Comparison of ENCODE assay signal across 1 cellular context in the genomic region with DNA sequence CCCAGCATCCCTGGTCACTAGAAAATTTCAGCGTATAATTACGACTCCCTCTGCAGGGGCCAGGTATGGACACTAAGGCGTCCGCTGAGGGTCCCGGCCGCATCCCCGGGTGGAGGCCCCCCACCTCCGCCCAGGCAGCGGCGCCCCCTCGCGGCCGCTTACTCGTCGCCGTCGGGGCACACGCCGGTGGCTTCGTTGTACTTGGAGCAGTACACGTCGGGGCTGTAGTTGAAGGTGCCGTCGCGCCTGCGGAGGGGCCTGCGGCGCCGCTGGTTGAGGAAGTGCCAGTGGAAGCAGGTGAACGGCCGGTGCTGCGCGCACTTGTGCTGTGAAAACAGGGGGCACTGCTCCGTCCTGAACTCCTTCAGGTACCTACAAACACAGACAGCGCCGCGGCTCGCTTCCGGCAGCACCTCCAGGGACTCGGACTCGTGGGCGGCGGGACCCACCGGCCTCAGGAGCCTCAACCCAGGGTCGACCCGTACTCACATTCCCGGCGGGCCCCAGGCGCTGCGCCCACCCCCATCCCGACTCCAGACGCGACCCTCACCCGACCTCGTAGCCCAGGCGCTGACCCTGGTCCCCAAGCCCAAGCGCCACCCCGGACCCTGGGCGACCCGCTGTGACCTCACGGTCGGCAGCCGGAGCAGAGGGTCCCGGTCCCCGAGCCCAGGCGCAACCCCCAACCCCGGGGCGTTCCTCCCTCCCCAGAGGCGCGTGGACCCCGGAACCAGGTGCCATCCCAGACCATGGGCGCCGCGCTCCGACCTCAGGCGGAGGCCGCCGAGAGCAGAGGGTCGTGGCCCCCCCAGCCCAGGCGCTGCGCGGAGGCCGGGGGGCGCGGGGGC.
TF ChIP-seq lines count a peak whose summit lies in the region.

No MANE protein-coding gene starts in this region.

TF ChIP-seq in K562, 482 proteins besides CTCF, POLR2A, EP300 and RAD21 (continued from another document and continues in another):
- TF ChIP-seq, protein P1, sequence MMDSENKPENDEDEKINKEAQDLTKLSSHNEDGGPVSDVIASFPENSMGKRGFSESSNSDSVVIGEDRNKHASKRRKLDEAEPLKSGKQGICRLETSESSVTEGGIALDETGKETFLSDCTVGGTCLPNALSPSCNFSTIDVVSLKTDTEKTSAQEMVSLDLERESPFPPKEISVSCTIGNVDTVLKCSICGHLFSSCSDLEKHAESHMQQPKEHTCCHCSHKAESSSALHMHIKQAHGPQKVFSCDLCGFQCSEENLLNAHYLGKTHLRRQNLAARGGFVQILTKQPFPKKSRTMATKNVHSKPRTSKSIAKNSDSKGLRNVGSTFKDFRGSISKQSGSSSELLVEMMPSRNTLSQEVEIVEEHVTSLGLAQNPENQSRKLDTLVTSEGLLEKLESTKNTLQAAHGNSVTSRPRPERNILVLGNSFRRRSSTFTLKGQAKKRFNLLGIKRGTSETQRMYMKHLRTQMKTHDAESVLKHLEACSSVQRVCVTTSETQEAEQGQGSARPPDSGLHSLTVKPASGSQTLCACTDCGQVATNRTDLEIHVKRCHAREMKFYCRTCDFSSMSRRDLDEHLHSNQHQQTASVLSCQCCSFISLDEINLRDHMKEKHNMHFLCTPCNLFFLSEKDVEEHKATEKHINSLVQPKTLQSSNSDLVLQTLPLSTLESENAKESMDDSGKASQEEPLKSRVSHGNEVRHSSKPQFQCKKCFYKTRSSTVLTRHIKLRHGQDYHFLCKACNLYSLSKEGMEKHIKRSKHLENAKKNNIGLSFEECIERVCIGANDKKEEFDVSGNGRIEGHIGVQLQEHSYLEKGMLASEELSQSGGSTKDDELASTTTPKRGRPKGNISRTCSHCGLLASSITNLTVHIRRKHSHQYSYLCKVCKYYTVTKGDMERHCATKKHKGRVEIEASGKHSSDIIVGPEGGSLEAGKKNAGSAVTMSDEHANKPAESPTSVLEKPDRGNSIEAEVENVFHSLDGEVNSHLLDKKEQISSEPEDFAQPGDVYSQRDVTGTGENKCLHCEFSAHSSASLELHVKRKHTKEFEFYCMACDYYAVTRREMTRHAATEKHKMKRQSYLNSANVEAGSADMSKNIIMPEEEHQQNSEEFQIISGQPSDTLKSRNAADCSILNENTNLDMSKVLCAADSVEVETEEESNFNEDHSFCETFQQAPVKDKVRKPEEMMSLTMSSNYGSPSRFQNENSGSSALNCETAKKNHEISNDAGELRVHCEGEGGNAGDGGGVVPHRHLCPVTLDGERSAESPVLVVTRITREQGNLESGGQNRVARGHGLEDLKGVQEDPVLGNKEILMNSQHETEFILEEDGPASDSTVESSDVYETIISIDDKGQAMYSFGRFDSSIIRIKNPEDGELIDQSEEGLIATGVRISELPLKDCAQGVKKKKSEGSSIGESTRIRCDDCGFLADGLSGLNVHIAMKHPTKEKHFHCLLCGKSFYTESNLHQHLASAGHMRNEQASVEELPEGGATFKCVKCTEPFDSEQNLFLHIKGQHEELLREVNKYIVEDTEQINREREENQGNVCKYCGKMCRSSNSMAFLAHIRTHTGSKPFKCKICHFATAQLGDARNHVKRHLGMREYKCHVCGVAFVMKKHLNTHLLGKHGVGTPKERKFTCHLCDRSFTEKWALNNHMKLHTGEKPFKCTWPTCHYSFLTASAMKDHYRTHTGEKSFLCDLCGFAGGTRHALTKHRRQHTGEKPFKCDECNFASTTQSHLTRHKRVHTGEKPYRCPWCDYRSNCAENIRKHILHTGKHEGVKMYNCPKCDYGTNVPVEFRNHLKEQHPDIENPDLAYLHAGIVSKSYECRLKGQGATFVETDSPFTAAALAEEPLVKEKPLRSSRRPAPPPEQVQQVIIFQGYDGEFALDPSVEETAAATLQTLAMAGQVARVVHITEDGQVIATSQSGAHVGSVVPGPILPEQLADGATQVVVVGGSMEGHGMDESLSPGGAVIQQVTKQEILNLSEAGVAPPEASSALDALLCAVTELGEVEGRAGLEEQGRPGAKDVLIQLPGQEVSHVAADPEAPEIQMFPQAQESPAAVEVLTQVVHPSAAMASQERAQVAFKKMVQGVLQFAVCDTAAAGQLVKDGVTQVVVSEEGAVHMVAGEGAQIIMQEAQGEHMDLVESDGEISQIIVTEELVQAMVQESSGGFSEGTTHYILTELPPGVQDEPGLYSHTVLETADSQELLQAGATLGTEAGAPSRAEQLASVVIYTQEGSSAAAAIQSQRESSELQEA (IDR thresholded peaks at IDR 0.05; ENCODE audit: low read depth) = no peak
- TF ChIP-seq, protein P2, sequence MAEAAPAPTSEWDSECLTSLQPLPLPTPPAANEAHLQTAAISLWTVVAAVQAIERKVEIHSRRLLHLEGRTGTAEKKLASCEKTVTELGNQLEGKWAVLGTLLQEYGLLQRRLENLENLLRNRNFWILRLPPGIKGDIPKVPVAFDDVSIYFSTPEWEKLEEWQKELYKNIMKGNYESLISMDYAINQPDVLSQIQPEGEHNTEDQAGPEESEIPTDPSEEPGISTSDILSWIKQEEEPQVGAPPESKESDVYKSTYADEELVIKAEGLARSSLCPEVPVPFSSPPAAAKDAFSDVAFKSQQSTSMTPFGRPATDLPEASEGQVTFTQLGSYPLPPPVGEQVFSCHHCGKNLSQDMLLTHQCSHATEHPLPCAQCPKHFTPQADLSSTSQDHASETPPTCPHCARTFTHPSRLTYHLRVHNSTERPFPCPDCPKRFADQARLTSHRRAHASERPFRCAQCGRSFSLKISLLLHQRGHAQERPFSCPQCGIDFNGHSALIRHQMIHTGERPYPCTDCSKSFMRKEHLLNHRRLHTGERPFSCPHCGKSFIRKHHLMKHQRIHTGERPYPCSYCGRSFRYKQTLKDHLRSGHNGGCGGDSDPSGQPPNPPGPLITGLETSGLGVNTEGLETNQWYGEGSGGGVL (CRISPR knock-in tag; IDR thresholded peaks at IDR 0.05) = no peak
- TF ChIP-seq BCL6 (CRISPR knock-in tag; IDR thresholded peaks at IDR 0.05) (no peak), CEBPB (tag; IDR thresholded peaks at IDR 0.05) (no peak), RBM39 (optimal IDR thresholded peaks at IDR 0.05; ENCODE audit: low read depth, low read length) (no peak), POLR2AphosphoS5 (IDR thresholded peaks at IDR 0.05; ENCODE audit: control insufficient read depth, insufficient read depth, low read depth, low read length) (no peak), NR2F6 (CRISPR knock-in tag; IDR thresholded peaks at IDR 0.05) (no peak), RCOR1 (IDR thresholded peaks at IDR 0.05; ENCODE audit: borderline replicate concordance in 1 of 2, low read depth in 2 of 2, low read length in 2 of 2) (0 out of 4 replicates have a peak, but pooled peaks of 1 of the 2 experiments have one; percentile 64), ETV1 (tag; conservative IDR thresholded peaks at IDR 0.05; ENCODE audit: low read depth) (peak; percentile 53), ZEB2 (IDR thresholded peaks at IDR 0.05) (no peak), MEF2A (IDR thresholded peaks at IDR 0.05; ENCODE audit: control insufficient read depth, low read depth, low read length) (no peak), ZKSCAN1 (IDR thresholded peaks at IDR 0.05; ENCODE audit: low read depth, low read length) (0 out of 2 replicates have a peak, but pooled peaks have one; percentile 11), ZFP36 (IDR thresholded peaks at IDR 0.05; ENCODE audit: low read depth, low read length, partially characterized antibody) (no peak), ARHGAP35 (IDR thresholded peaks at IDR 0.05; ENCODE audit: partially characterized antibody) (peak; percentile 63), TCF3 (CRISPR knock-in tag; IDR thresholded peaks at IDR 0.05) (no peak), ZNF311 (CRISPR knock-in tag; IDR thresholded peaks at IDR 0.05) (no peak), JUNB (CRISPR knock-in tag; conservative IDR thresholded peaks at IDR 0.05) (0 out of 2 replicates have a peak, but pooled peaks have one; percentile 37), SP1 (CRISPR knock-in tag; IDR thresholded peaks at IDR 0.05) (peak; percentile 78), HIVEP1 (CRISPR knock-in tag; IDR thresholded peaks at IDR 0.05) (no peak), CBFB (CRISPR knock-in tag; IDR thresholded peaks at IDR 0.05) (no peak), PURB (CRISPR knock-in tag; IDR thresholded peaks at IDR 0.05; ENCODE audit: low read depth) (no peak)
- TF ChIP-seq, protein P3, sequence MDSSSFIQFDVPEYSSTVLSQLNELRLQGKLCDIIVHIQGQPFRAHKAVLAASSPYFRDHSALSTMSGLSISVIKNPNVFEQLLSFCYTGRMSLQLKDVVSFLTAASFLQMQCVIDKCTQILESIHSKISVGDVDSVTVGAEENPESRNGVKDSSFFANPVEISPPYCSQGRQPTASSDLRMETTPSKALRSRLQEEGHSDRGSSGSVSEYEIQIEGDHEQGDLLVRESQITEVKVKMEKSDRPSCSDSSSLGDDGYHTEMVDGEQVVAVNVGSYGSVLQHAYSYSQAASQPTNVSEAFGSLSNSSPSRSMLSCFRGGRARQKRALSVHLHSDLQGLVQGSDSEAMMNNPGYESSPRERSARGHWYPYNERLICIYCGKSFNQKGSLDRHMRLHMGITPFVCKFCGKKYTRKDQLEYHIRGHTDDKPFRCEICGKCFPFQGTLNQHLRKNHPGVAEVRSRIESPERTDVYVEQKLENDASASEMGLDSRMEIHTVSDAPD (CRISPR knock-in tag; IDR thresholded peaks at IDR 0.05) = no peak
- TF ChIP-seq, protein P4, sequence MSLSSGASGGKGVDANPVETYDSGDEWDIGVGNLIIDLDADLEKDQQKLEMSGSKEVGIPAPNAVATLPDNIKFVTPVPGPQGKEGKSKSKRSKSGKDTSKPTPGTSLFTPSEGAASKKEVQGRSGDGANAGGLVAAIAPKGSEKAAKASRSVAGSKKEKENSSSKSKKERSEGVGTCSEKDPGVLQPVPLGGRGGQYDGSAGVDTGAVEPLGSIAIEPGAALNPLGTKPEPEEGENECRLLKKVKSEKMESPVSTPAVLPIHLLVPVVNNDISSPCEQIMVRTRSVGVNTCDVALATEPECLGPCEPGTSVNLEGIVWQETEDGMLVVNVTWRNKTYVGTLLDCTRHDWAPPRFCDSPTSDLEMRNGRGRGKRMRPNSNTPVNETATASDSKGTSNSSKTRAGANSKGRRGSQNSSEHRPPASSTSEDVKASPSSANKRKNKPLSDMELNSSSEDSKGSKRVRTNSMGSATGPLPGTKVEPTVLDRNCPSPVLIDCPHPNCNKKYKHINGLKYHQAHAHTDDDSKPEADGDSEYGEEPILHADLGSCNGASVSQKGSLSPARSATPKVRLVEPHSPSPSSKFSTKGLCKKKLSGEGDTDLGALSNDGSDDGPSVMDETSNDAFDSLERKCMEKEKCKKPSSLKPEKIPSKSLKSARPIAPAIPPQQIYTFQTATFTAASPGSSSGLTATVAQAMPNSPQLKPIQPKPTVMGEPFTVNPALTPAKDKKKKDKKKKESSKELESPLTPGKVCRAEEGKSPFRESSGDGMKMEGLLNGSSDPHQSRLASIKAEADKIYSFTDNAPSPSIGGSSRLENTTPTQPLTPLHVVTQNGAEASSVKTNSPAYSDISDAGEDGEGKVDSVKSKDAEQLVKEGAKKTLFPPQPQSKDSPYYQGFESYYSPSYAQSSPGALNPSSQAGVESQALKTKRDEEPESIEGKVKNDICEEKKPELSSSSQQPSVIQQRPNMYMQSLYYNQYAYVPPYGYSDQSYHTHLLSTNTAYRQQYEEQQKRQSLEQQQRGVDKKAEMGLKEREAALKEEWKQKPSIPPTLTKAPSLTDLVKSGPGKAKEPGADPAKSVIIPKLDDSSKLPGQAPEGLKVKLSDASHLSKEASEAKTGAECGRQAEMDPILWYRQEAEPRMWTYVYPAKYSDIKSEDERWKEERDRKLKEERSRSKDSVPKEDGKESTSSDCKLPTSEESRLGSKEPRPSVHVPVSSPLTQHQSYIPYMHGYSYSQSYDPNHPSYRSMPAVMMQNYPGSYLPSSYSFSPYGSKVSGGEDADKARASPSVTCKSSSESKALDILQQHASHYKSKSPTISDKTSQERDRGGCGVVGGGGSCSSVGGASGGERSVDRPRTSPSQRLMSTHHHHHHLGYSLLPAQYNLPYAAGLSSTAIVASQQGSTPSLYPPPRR (CRISPR knock-in tag; IDR thresholded peaks at IDR 0.05; ENCODE audit: borderline replicate concordance) = no peak
- TF ChIP-seq, protein P5, sequence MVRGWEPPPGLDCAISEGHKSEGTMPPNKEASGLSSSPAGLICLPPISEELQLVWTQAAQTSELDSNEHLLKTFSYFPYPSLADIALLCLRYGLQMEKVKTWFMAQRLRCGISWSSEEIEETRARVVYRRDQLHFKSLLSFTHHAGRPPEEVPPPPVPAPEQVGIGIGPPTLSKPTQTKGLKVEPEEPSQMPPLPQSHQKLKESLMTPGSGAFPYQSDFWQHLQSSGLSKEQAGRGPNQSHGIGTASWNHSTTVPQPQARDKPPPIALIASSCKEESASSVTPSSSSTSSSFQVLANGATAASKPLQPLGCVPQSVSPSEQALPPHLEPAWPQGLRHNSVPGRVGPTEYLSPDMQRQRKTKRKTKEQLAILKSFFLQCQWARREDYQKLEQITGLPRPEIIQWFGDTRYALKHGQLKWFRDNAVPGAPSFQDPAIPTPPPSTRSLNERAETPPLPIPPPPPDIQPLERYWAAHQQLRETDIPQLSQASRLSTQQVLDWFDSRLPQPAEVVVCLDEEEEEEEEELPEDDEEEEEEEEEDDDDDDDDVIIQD (CRISPR knock-in tag; IDR thresholded peaks at IDR 0.05) = no peak
- TF ChIP-seq, protein P6, sequence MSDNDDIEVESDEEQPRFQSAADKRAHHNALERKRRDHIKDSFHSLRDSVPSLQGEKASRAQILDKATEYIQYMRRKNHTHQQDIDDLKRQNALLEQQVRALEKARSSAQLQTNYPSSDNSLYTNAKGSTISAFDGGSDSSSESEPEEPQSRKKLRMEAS (CRISPR knock-in tag; IDR thresholded peaks at IDR 0.05) = peak; percentile 42
- TF ChIP-seq, protein P7, sequence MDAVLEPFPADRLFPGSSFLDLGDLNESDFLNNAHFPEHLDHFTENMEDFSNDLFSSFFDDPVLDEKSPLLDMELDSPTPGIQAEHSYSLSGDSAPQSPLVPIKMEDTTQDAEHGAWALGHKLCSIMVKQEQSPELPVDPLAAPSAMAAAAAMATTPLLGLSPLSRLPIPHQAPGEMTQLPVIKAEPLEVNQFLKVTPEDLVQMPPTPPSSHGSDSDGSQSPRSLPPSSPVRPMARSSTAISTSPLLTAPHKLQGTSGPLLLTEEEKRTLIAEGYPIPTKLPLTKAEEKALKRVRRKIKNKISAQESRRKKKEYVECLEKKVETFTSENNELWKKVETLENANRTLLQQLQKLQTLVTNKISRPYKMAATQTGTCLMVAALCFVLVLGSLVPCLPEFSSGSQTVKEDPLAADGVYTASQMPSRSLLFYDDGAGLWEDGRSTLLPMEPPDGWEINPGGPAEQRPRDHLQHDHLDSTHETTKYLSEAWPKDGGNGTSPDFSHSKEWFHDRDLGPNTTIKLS (IDR thresholded peaks at IDR 0.05; ENCODE audit: borderline replicate concordance, low read depth) = peak; percentile 17; the same call in 1 of the 2 replicates
- TF ChIP-seq, protein P8, sequence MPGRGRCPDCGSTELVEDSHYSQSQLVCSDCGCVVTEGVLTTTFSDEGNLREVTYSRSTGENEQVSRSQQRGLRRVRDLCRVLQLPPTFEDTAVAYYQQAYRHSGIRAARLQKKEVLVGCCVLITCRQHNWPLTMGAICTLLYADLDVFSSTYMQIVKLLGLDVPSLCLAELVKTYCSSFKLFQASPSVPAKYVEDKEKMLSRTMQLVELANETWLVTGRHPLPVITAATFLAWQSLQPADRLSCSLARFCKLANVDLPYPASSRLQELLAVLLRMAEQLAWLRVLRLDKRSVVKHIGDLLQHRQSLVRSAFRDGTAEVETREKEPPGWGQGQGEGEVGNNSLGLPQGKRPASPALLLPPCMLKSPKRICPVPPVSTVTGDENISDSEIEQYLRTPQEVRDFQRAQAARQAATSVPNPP (IDR thresholded peaks at IDR 0.05; ENCODE audit: borderline replicate concordance, insufficient read depth, insufficient read length) = no peak
